Comparison of ENCODE assay signal across 1 cellular context in genomic region chr3:103862415-103862814, GRCh38.
TF ChIP-seq lines count a peak whose summit lies in the region.

No MANE protein-coding gene starts in this region.

TF ChIP-seq in WTC11, 78 proteins besides CTCF, POLR2A, EP300 and RAD21 (continued from another document):
- TF ChIP-seq ZNF281 (CRISPR knock-in tag; IDR thresholded peaks at IDR 0.05), result no peak
- TF ChIP-seq ELF4 (CRISPR knock-in tag; IDR thresholded peaks at IDR 0.05; ENCODE audit: low read depth), result no peak
TF ChIP-seq in WTC11: peak in this region for 0.
